Comparison of ENCODE assay signal across 8 cellular contexts in the genomic region with DNA sequence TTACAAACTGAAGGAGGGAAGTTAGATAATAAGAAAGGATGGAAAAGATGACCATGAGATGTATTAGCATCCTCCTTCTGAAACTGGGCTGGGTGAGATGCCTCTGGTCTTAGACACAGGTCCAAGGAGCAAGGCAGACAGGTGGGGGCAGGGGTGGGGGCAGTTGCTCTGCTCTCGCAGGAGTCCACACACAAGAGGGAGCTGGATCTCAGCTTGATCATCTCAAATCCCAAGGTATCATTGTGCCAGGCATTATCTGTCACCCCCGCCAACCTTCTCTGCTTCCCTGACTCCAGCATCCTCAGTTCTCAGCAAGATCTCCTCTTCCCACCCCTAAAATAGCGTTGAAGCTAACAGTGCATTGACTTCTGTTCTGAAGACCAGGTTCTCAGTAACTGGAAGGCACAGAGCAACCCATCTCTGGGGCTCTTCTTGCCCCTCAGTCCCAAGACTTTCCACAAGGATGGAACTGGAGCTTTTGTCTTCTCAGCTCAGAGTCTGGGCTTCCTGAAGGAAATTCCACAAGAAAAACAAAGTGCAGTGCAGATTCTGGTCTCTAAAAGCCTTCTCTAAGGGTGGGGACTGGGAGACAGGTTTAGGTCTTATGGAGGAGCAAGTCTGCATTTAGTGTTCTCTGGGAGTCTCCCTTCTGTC. TPM values are rescaled to one million over a fixed set of nuclear protein-coding genes. Genes with fewer than 3 reads are reported as not detected.
DNase-seq lines count a peak whose midpoint lies in the region; ATAC-seq and TF ChIP-seq lines count a peak whose summit lies in the region.

No MANE protein-coding gene starts in this region.

- H2AFZ ChIP-seq in Karpas-422 (ENCODE audit: low read length) = no peak overlapping the region

- no peaks in the 10 kb centered on the region for H3K9me3 Mint-ChIP-seq in natural killer cell

- H3K36me3 ChIP-seq in Karpas-422 (ENCODE audit: insufficient read depth, low read length) = peaks cover 12% of the 10 kb centered on the region; the same call in 1 of the 2 replicates
- H3K36me3 ChIP-seq in colonic mucosa = no peaks in the 10 kb centered on the region

- TF ChIP-seq CTCF in AG10803 (conservative IDR thresholded peaks at IDR 0.05; ENCODE audit: low read length) (no peak), colonic mucosa (IDR thresholded peaks at IDR 0.05) (no peak), natural killer cell (IDR thresholded peaks at IDR 0.05) (no peak)

- H3K9me2 ChIP-seq in Karpas-422 (replicated peaks; ENCODE audit: insufficient read depth, low read length) = no peaks in the 10 kb centered on the region

- H3K4me2 ChIP-seq in Karpas-422 (ENCODE audit: low read depth, low read length, poor library complexity, severe bottlenecking) = peak overlapping the region; percentile 76

- H3K27me3 Mint-ChIP-seq in natural killer cell (ENCODE audit: low read depth in 2 of 2) = no peaks in the 10 kb centered on the region

- H3K79me2 ChIP-seq in Karpas-422 (ENCODE audit: low read length) = peaks cover 58% of the 10 kb centered on the region

- no peaks in the 10 kb centered on the region for H3K36me3 Mint-ChIP-seq in natural killer cell

- peaks cover 56 to 66% of the 10 kb centered on the region in 2 donors for H3K4me1 Mint-ChIP-seq in natural killer cell

- H3K4me3 ChIP-seq in AG10803 (ENCODE audit: low read length) (peak overlapping the region; percentile 79), Karpas-422 (ENCODE audit: low read length) (peak overlapping the region; percentile 80), colonic mucosa (peak overlapping the region; percentile 92)

- DNase-seq in AG10803 (ENCODE audit: low read depth) = no peak
- no peak for DNase-seq in Karpas-422
- no peak for DNase-seq in colonic mucosa
- DNase-seq in natural killer cell = no peak
- no peak for DNase-seq in SKM-1 treated with dmso at 0.1 percent for 144 hours (lab: John Stamatoyannopoulos, UW; ENCODE audit: unreplicated experiment)
- no peak for DNase-seq in AG08395 (ENCODE audit: low spot score)
- DNase-seq in putamen (ENCODE audit: low spot score) = no peak

- H3K9ac ChIP-seq in Karpas-422 (ENCODE audit: low read length) (peak overlapping the region; percentile 90), colonic mucosa (ENCODE audit: low read depth in 2 of 2, low read length in 2 of 2) (peak overlapping the region; percentile 58 to 97)

- H3K9me3 ChIP-seq in Karpas-422 (ENCODE audit: low read length) (no peaks in the 10 kb centered on the region), colonic mucosa (no peaks in the 10 kb centered on the region)

- peak overlapping the region; percentile 76 for H3K27ac ChIP-seq in Karpas-422 (ENCODE audit: low read length)
- H3K27ac ChIP-seq in colonic mucosa = peak overlapping the region; percentile 89

- H3K27ac Mint-ChIP-seq in natural killer cell = peak overlapping the region; percentile 93 to 97

- H4K20me1 ChIP-seq in Karpas-422 (ENCODE audit: insufficient read depth, low read depth, low read length) = no peaks in the 10 kb centered on the region; the same call in 1 of the 2 replicates

- peak overlapping the region; percentile 90 for H3K4me3 Mint-ChIP-seq in natural killer cell

- ATAC-seq in natural killer cell (no peak), HG03432 (IDR thresholded peaks at IDR 0.05; ENCODE audit: unreplicated experiment) (no peak)

- no peaks in the 10 kb centered on the region for H3K27me3 ChIP-seq in Karpas-422 (ENCODE audit: low read length)
- no peaks in the 10 kb centered on the region for H3K27me3 ChIP-seq in colonic mucosa

- intact Hi-C loops in colonic mucosa (cut with DNase I) = no loop called here
- intact Hi-C loops in natural killer cell (cut with micrococcal nuclease) = loop anchor here (5.0 to 10.0 kb wide), 2 partner anchors 51 to 169 kb away; partner anchors contain the start of genes FAM222B, NEK8 and TLCD1

- H3K4me1 ChIP-seq in Karpas-422 (ENCODE audit: low read length) (peaks cover 72% of the 10 kb centered on the region), colonic mucosa (peaks cover 20% of the 10 kb centered on the region)

RNA-seq across cellular contexts. Expression of gene FLOT2, which starts 1.6 kb away (rescaled TPM):
- 35.8 and 57.8 TPM in 2 replicates for total RNA-seq in Karpas-422 (2014; rRNA removed; shearing (Covaris generic); ENCODE audit: low replicate concordance)
- 100 to 1,000 TPM in 1 of 2 donors, 10 to 100 TPM in 1; 92.1 to 125 TPM for total RNA-seq in colonic mucosa
- total RNA-seq in natural killer cell = 100 to 1,000 TPM; 132 to 152 (median 152) TPM

RNA-seq across cellular contexts. Expression of gene DHRS13, which starts 7.0 kb away (rescaled TPM):
- total RNA-seq in Karpas-422 (2014; rRNA removed; shearing (Covaris generic); ENCODE audit: low replicate concordance) = 12.9 and 26.5 TPM in 2 replicates
- total RNA-seq in colonic mucosa (10 to 100 TPM in 1 of 2 donors, 1 to 10 TPM in 1; 8.7 to 22.8 TPM), natural killer cell (10 to 100 TPM; 22.5 to 27.3 (median 23.2) TPM)

RNA-seq across cellular contexts. Expression of gene ERAL1, which starts 41.1 kb away (rescaled TPM):
- 19.5 and 46.2 TPM in 2 replicates for total RNA-seq in Karpas-422 (2014; rRNA removed; shearing (Covaris generic); ENCODE audit: low replicate concordance)
- 10 to 100 TPM; 34.7 to 72.0 TPM for total RNA-seq in colonic mucosa
- 10 to 100 TPM; 20.9 to 35.2 (median 27.3) TPM for total RNA-seq in natural killer cell

RNA-seq across cellular contexts. Expression of gene FAM222B, which starts 53.3 kb away (rescaled TPM):
- total RNA-seq in Karpas-422 (2014; rRNA removed; shearing (Covaris generic); ENCODE audit: low replicate concordance) = 8.0 and 9.6 TPM in 2 replicates
- total RNA-seq in colonic mucosa = 10 to 100 TPM; 27.9 to 35.4 TPM
- total RNA-seq in natural killer cell = 10 to 100 TPM; 16.9 to 26.0 (median 20.0) TPM

RNA-seq across cellular contexts. Expression of gene PHF12, which starts 55.4 kb away (rescaled TPM):
- total RNA-seq in Karpas-422 (2014; rRNA removed; shearing (Covaris generic); ENCODE audit: low replicate concordance) = 38.3 and 44.6 TPM in 2 replicates
- total RNA-seq in colonic mucosa (10 to 100 TPM; 37.7 to 42.2 TPM), natural killer cell (100 to 1,000 TPM; 163 to 177 (median 171) TPM)
